In genomic region chr11:99170606-99171005, GRCh38 we compare ENCODE assay signal across 8 cellular contexts.
"Had no signal": no experiment of that assay in that cellular context is flagged by ENCODE, and none has a peak within 500 bp of the region (broad histone marks: within the 10 kb centered on the region; RNA-seq: fewer than 3 reads in every experiment).

No MANE protein-coding gene starts in this region.

- H3K9me3 ChIP-seq: HAP-1 had no signal

- DNase-seq: GM23248, GOT3, H7, HFFc6, KBM-7 had no signal

- H3K27ac ChIP-seq: GM23248, HL-60 had no signal

- H3K4me3 ChIP-seq: GM23248, HAP-1 had no signal

- FAIRE-seq: HepG2 had no signal

- H3K36me3 ChIP-seq: HAP-1 had no signal
